ENCODE assay signal across 1 cellular context in genomic region chr3:149654188-149654601, GRCh38.
TF ChIP-seq lines count a peak whose summit lies in the region.

No MANE protein-coding gene starts in this region.

TF ChIP-seq in GM12878, 131 proteins besides CTCF, POLR2A, EP300 and RAD21 (continued from another document):
- TF ChIP-seq PKNOX1 (IDR thresholded peaks at IDR 0.05) (0 out of 2 replicates have a peak, but pooled peaks have one; percentile 5), IKZF1 (conservative IDR thresholded peaks at IDR 0.05) (0 out of 2 replicates have a peak, but pooled peaks have one; percentile 18)
